ENCODE assay signal across 8 cellular contexts in genomic region chr5:72268753-72269410, GRCh38. TPM values are rescaled to one million over a fixed set of nuclear protein-coding genes. Genes with fewer than 3 reads are reported as not detected.
A peak's percentile ranks its signal among the peaks of the same experiment; 100 is the strongest.
DNase-seq lines count a peak whose midpoint lies in the region; ATAC-seq, FAIRE-seq and TF ChIP-seq lines count a peak whose summit lies in the region.

No MANE protein-coding gene starts in this region.

- H3K4me1 ChIP-seq in KMS-11 (ENCODE audit: low read depth, poor library complexity, severe bottlenecking): no peaks in the 10 kb centered on the region

- peaks cover 7 to 9% of the 10 kb centered on the region in 2 donors for H3K4me1 Mint-ChIP-seq in effector memory CD8-positive, alpha-beta T cell (ENCODE audit: low read depth in 2 of 2)
- peaks cover 0 to 4% of the 10 kb centered on the region in 2 donors for H3K4me1 Mint-ChIP-seq in natural killer cell treated with Interleukin-12 subunit alpha and Interleukin-12 subunit beta and Interleukin-15 and Interleukin-18, amount 100 ng/mL, for 72 hours (ENCODE audit: low read depth in 2 of 2)

- no peak overlapping the region for H3K4me2 ChIP-seq in KMS-11

- H3K27me3 Mint-ChIP-seq in effector memory CD8-positive, alpha-beta T cell: no peaks in the 10 kb centered on the region
- H3K27me3 Mint-ChIP-seq in natural killer cell treated with Interleukin-12 subunit alpha and Interleukin-12 subunit beta and Interleukin-15 and Interleukin-18, amount 100 ng/mL, for 72 hours: no peaks in the 10 kb centered on the region

- H3K36me3 ChIP-seq in KMS-11 (ENCODE audit: insufficient read depth): peaks cover 4% of the 10 kb centered on the region; the same call in 1 of the 2 replicates

- no peak overlapping the region for H3K27ac Mint-ChIP-seq in effector memory CD8-positive, alpha-beta T cell
- no peak overlapping the region for H3K27ac Mint-ChIP-seq in natural killer cell treated with Interleukin-12 subunit alpha and Interleukin-12 subunit beta and Interleukin-15 and Interleukin-18, amount 100 ng/mL, for 72 hours

- H2AFZ ChIP-seq in KMS-11 (ENCODE audit: low read depth): no peak overlapping the region

- FAIRE-seq in RCC 7860 (lab: Jason Lieb, UNC): no peak

- H3K36me3 Mint-ChIP-seq in effector memory CD8-positive, alpha-beta T cell (ENCODE audit: insufficient read depth): no peaks in the 10 kb centered on the region
- H3K36me3 Mint-ChIP-seq in natural killer cell treated with Interleukin-12 subunit alpha and Interleukin-12 subunit beta and Interleukin-15 and Interleukin-18, amount 100 ng/mL, for 72 hours: no peaks in the 10 kb centered on the region

- no peak overlapping the region for H3K9ac ChIP-seq in KMS-11

- peak; percentile 12 for DNase-seq in NCI-H510A treated with DMSO at 0.1 percent for 48 hours (lab: John Stamatoyannopoulos, UW)
- no peak for DNase-seq in NCI-H510A (lab: John Stamatoyannopoulos, UW)
- DNase-seq in activated CD4-positive, CD25-positive, alpha-beta regulatory T cell treated with anti-CD3 and anti-CD28 coated beads, Interleukin-2, amount 50 U/mL, for 16 hours (ENCODE audit: low read depth, low spot score): peak; percentile 18
- peak; percentile 47 to 55 (median 49) for DNase-seq in effector memory CD8-positive, alpha-beta T cell
- peak; percentile 61 for DNase-seq in natural killer cell treated with Interleukin-12 subunit alpha and Interleukin-12 subunit beta and Interleukin-15 and Interleukin-18, amount 100 ng/mL, for 72 hours (ENCODE audit: low spot score)
- DNase-seq in RCC 7860 (ENCODE audit: low spot score): no peak

- ATAC-seq in effector memory CD8-positive, alpha-beta T cell (replicated peaks): peak; percentile 31
- ATAC-seq in natural killer cell treated with Interleukin-12 subunit alpha and Interleukin-12 subunit beta and Interleukin-15 and Interleukin-18, amount 100 ng/mL, for 72 hours: no peak
- ATAC-seq in HG03571 (IDR thresholded peaks at IDR 0.05; ENCODE audit: unreplicated experiment): no peak

- no peaks in the 10 kb centered on the region for H4K20me1 ChIP-seq in KMS-11 (ENCODE audit: insufficient read depth)

- peak; percentile 95 for TF ChIP-seq CTCF in KMS-11 (conservative IDR thresholded peaks at IDR 0.05; ENCODE audit: low read depth, low read length)

- H3K4me3 ChIP-seq in KMS-11 (IDR thresholded peaks at IDR 0.05; ENCODE audit: insufficient read depth, low read depth, low read length): no peak overlapping the region

- no peaks in the 10 kb centered on the region for H3K27me3 ChIP-seq in KMS-11 (ENCODE audit: insufficient read depth, low read depth)

- no peaks in the 10 kb centered on the region for H3K79me2 ChIP-seq in KMS-11 (ENCODE audit: insufficient read depth, low read depth)

- no peaks in the 10 kb centered on the region for H3K9me3 Mint-ChIP-seq in effector memory CD8-positive, alpha-beta T cell
- H3K9me3 Mint-ChIP-seq in natural killer cell treated with Interleukin-12 subunit alpha and Interleukin-12 subunit beta and Interleukin-15 and Interleukin-18, amount 100 ng/mL, for 72 hours: no peaks in the 10 kb centered on the region

- H3K4me3 Mint-ChIP-seq in effector memory CD8-positive, alpha-beta T cell: no peak overlapping the region
- H3K4me3 Mint-ChIP-seq in natural killer cell treated with Interleukin-12 subunit alpha and Interleukin-12 subunit beta and Interleukin-15 and Interleukin-18, amount 100 ng/mL, for 72 hours: no peak overlapping the region

- no peak overlapping the region for H3K27ac ChIP-seq in KMS-11

RNA-seq across cellular contexts. Expression of gene MRPS27, which starts 51.2 kb away (rescaled TPM):
- 10 to 100 TPM; 43.1 to 61.0 TPM for total RNA-seq in natural killer cell treated with Interleukin-12 subunit alpha and Interleukin-12 subunit beta and Interleukin-15 and Interleukin-18, amount 100 ng/mL, for 72 hours

RNA-seq across cellular contexts. Expression of gene PTCD2, which starts 51.3 kb away (rescaled TPM):
- 10 to 100 TPM in 1 of 2 donors, 1 to 10 TPM in 1; 8.0 to 11.3 TPM for total RNA-seq in natural killer cell treated with Interleukin-12 subunit alpha and Interleukin-12 subunit beta and Interleukin-15 and Interleukin-18, amount 100 ng/mL, for 72 hours

Comparison
In these comparisons a context has a peak if more than half of its experiments do, and no peak if none do; other contexts are left out.
1. DNase-seq: peak in NCI-H510A treated with DMSO at 0.1 percent for 48 hours (single experiment), activated CD4-positive, CD25-positive, alpha-beta regulatory T cell treated with anti-CD3 and anti-CD28 coated beads, Interleukin-2, amount 50 U/mL, for 16 hours (single experiment), effector memory CD8-positive, alpha-beta T cell (3 of 3) and natural killer cell treated with Interleukin-12 subunit alpha and Interleukin-12 subunit beta and Interleukin-15 and Interleukin-18, amount 100 ng/mL, for 72 hours (single experiment); none in NCI-H510A (single experiment) and RCC 7860 (single experiment).